Comparison of ENCODE assay signal across 26 cellular contexts in the genomic region with DNA sequence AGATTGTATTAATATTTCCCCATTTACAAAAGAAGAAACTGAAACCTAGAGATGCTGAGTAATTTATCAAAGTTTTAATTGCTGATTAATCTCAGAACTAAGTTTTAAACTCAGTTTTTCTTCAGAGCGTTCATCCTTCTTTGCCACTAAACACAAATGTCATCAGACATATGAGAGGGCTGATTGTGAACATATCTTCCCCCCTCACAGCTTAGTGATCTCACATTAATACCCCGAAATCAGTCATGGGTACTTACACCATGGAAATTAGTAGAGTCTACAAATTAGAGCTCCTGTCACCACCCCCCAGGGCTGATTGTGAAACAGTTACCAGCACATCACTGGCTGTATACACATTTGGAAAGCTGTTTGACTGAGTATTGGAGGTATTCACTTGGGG.
"Had no signal": no experiment of that assay in that cellular context is flagged by ENCODE, and none has a peak within 500 bp of the region (broad histone marks: within the 10 kb centered on the region; RNA-seq: fewer than 3 reads in every experiment).

No MANE protein-coding gene starts in this region.

- H3K9me3 Mint-ChIP-seq: activated CD4-positive, alpha-beta memory T cell treated with anti-CD3 and anti-CD28 coated beads for 36 hours; activated T-helper 2 cell treated with anti-CD3 and anti-CD28 coated beads, Interferon-gamma antibody, Interleukin-2, Interleukin-4, amounts not matched to agents 10 μg/mL and 5 μg/mL and 100 μg/mL, durations not matched to agents 14 hours and 24 hours and 36 hours; nephron progenitor cell; type B pancreatic cell had no signal

- ATAC-seq: left lobe of liver, lower lobe of right lung, mucosa of descending colon, sciatic nerve had no signal

- H3K27ac ChIP-seq: lower lobe of right lung, testis, vagina had no signal

- H3K27me3 ChIP-seq: testis, vagina had no signal

- H3K4me1 Mint-ChIP-seq: immature natural killer cell, nephron progenitor cell had no signal

- H3K27me3 Mint-ChIP-seq: activated CD4-positive, alpha-beta memory T cell treated with anti-CD3 and anti-CD28 coated beads for 36 hours; activated naive CD8-positive, alpha-beta T cell treated with anti-CD3 and anti-CD28 coated beads for 36 hours; type B pancreatic cell had no signal

- H3K9me3 ChIP-seq: lower lobe of right lung, mucosa of descending colon, testis, vagina had no signal

- H3K4me1 ChIP-seq: lower lobe of right lung, testis, vagina had no signal

- DNase-seq: activated CD4-positive, alpha-beta memory T cell treated with anti-CD3 and anti-CD28 coated beads for 36 hours; activated CD4-positive, alpha-beta T cell treated with anti-CD3 and anti-CD28 coated beads for 4 hours; activated naive CD4-positive, alpha-beta T cell treated with Interleukin-2 at 50 U/mL for 16 hours; activated naive CD8-positive, alpha-beta T cell treated with anti-CD3 and anti-CD28 coated beads for 36 hours; activated T-cell treated with anti-CD3 and anti-CD28 coated beads, Interleukin-2, amount 50 U/mL, for 1 hour; central memory CD4-positive, alpha-beta T cell; dermis blood vessel endothelial cell; effector CD8-positive, alpha-beta T cell; erythroblast; foreskin fibroblast; immature natural killer cell; lower lobe of right lung; mesendoderm; mucosa of descending colon; nephron progenitor cell; small intestine; stimulated activated CD4-positive, alpha-beta T cell treated with anti-CD3 and anti-CD28 coated beads, Interleukin-2, amount 100 ng/mL, for 48 hours; stimulated activated CD8-positive, alpha-beta memory T cell treated with anti-CD3 and anti-CD28 coated beads, Interleukin-4, amount 100 ng/mL, for 48 hours; stimulated activated naive CD4-positive, alpha-beta T cell; T-helper 9 cell; testis had no signal

- H3K36me3 Mint-ChIP-seq: activated CD4-positive, alpha-beta memory T cell treated with anti-CD3 and anti-CD28 coated beads for 36 hours; immature natural killer cell; type B pancreatic cell had no signal

- H3K4me3 Mint-ChIP-seq: activated CD4-positive, alpha-beta memory T cell treated with anti-CD3 and anti-CD28 coated beads for 36 hours; activated naive CD8-positive, alpha-beta T cell treated with anti-CD3 and anti-CD28 coated beads for 36 hours; immature natural killer cell; nephron progenitor cell; type B pancreatic cell had no signal

- H3K27ac Mint-ChIP-seq: activated CD4-positive, alpha-beta memory T cell treated with anti-CD3 and anti-CD28 coated beads for 36 hours; activated naive CD8-positive, alpha-beta T cell treated with anti-CD3 and anti-CD28 coated beads for 36 hours; activated T-helper 2 cell treated with anti-CD3 and anti-CD28 coated beads, Interferon-gamma antibody, Interleukin-2, Interleukin-4, amounts not matched to agents 10 μg/mL and 5 μg/mL and 100 μg/mL, durations not matched to agents 14 hours and 24 hours and 36 hours; immature natural killer cell; nephron progenitor cell; type B pancreatic cell had no signal
